In genomic region chr12:53097564-53098353, GRCh38 we compare ENCODE assay signal across 8 cellular contexts. TPM values are rescaled to one million over a fixed set of nuclear protein-coding genes. Genes with fewer than 3 reads are reported as not detected.
DNase-seq lines count a peak whose midpoint lies in the region; ATAC-seq and TF ChIP-seq lines count a peak whose summit lies in the region.

Gene IGFBP6, plus strand, starts transcription at chr12:53097667. Its CDS starts 51 bp downstream, at chr12:53097718.

- intact Hi-C loops in activated B cell treated with CpG ODN at 0.5 μM for 24 hours (cut with micrococcal nuclease): loop anchor here (2.0 to 5.0 kb wide), 3 partner anchors 45 to 213 kb away; partner anchors contain the start of gene TNS2

- ATAC-seq in GM18498 (IDR thresholded peaks at IDR 0.05; ENCODE audit: unreplicated experiment): peak; percentile 55
- ATAC-seq in activated B cell treated with CpG ODN at 0.5 μM for 24 hours (ENCODE audit: low read depth): peak; percentile 85
- peak; percentile 61 for ATAC-seq in central memory CD8-positive, alpha-beta T cell (replicated peaks; ENCODE audit: extremely low read depth, poor library complexity, severe bottlenecking)
- ATAC-seq in HG02885 (IDR thresholded peaks at IDR 0.05; ENCODE audit: poor library complexity, unreplicated experiment): no peak

- POLR2A ChIA-PET in activated B cell treated with CpG ODN at 0.5 μM for 24 hours (lab: Charles Lee): interaction anchor here (1.1 to 1.6 kb wide), 2 partner anchors 19 to 32 kb away, joined by 3 to 12 read pairs; partner anchors contain the start of gene SPRYD3

- DNase-seq in MG63 (peak; percentile 77), activated B cell treated with CpG ODN at 0.5 μM for 24 hours (peak; percentile 59), OCI-M1 (lab: John Stamatoyannopoulos, UW) (no peak)
- peak; percentile 26 to 33 for DNase-seq in central memory CD8-positive, alpha-beta T cell (ENCODE audit: low spot score in 2 of 2)
- DNase-seq in stimulated activated CD4-positive, alpha-beta T cell treated with anti-CD3 and anti-CD28 coated beads, Interleukin-1b, Interleukin-23, amount 100 ng/mL, for 48 hours: peak; percentile 54

- no peak within 1 kb of the TSS for H3K27ac Mint-ChIP-seq in activated B cell treated with CpG ODN at 0.5 μM for 24 hours
- no peak within 1 kb of the TSS for H3K27ac Mint-ChIP-seq in central memory CD8-positive, alpha-beta T cell (ENCODE audit: low read depth)

- no peaks in the 10 kb centered on the region for H3K36me3 Mint-ChIP-seq in activated B cell treated with CpG ODN at 0.5 μM for 24 hours (ENCODE audit: low read depth)
- peaks cover 1% of the 10 kb centered on the region for H3K36me3 Mint-ChIP-seq in central memory CD8-positive, alpha-beta T cell (ENCODE audit: insufficient read depth)

- H3K27me3 Mint-ChIP-seq in activated B cell treated with CpG ODN at 0.5 μM for 24 hours: peaks cover 15% of the 10 kb centered on the region
- no peaks in the 10 kb centered on the region for H3K27me3 Mint-ChIP-seq in central memory CD8-positive, alpha-beta T cell

- H3K9me3 Mint-ChIP-seq in activated B cell treated with CpG ODN at 0.5 μM for 24 hours: no peaks in the 10 kb centered on the region
- no peaks in the 10 kb centered on the region for H3K9me3 Mint-ChIP-seq in central memory CD8-positive, alpha-beta T cell

- H3K36me3 ChIP-seq in MG63: no peaks in the 10 kb centered on the region

- H3K4me3 ChIP-seq in MG63: peak within 1 kb of the TSS; percentile 54

- H3K27me3 ChIP-seq in MG63 (no peaks in the 10 kb centered on the region), layer of hippocampus (ENCODE audit: control insufficient read depth, insufficient read depth, low read length) (no peaks in the 10 kb centered on the region)

- peak within 1 kb of the TSS; percentile 62 for H3K27ac ChIP-seq in layer of hippocampus (ENCODE audit: low read depth, low read length)

- no peaks in the 10 kb centered on the region for H3K9me3 ChIP-seq in MG63

- CTCF ChIA-PET in activated B cell treated with CpG ODN at 0.5 μM for 24 hours (lab: Charles Lee): interaction anchor here (0.7 to 5.3 kb wide), 9 partner anchors 8 to 100 kb away, joined by 3 to 133 read pairs (median 4); partner anchors contain the start of gene SPRYD3

- H3K4me1 Mint-ChIP-seq in activated B cell treated with CpG ODN at 0.5 μM for 24 hours: peaks cover 22% of the 10 kb centered on the region
- H3K4me1 Mint-ChIP-seq in central memory CD8-positive, alpha-beta T cell: peaks cover 45% of the 10 kb centered on the region

- no peak for TF ChIP-seq CTCF in activated B cell treated with CpG ODN at 0.5 μM for 24 hours (IDR thresholded peaks at IDR 0.05)

- H3K4me3 Mint-ChIP-seq in activated B cell treated with CpG ODN at 0.5 μM for 24 hours: peak within 1 kb of the TSS; percentile 80
- peak within 1 kb of the TSS; percentile 67 for H3K4me3 Mint-ChIP-seq in central memory CD8-positive, alpha-beta T cell

RNA-seq across cellular contexts. Expression of gene IGFBP6, which starts in this region (rescaled TPM):
- total RNA-seq in MG63 (2014; rRNA removed; shearing (Covaris generic); ENCODE audit: low replicate concordance): 37.5 and 66.3 TPM in 2 replicates
- total RNA-seq in activated B cell treated with CpG ODN at 0.5 μM for 24 hours: not detected in 2 replicates

Comparison
In these comparisons a context has a peak if more than half of its experiments do, and no peak if none do; other contexts are left out.
1. RNA of gene IGFBP6 (total RNA-seq): 37.5 to 66.3 TPM in MG63; not detected in activated B cell treated with CpG ODN at 0.5 μM for 24 hours; every median in the first group is over 10 times any median in the second.
2. Peak in DNase-seq and ATAC-seq in activated B cell treated with CpG ODN at 0.5 μM for 24 hours; RNA of the gene not detected or under 1 TPM.